34 cellular contexts compared by ENCODE assay signal in genomic region chr12:31685801-31686200, GRCh38.
"Had no signal": no experiment of that assay in that cellular context is flagged by ENCODE, and none has a peak within 500 bp of the region (broad histone marks: within the 10 kb centered on the region; RNA-seq: fewer than 3 reads in every experiment).

No MANE protein-coding gene starts in this region.

- H3K4me1 ChIP-seq: esophagus squamous epithelium, lower lobe of right lung, right lobe of liver, upper lobe of left lung, vagina had no signal

- H3K36me3 ChIP-seq: lower lobe of right lung, ovary, right lobe of liver had no signal

- H3K4me3 Mint-ChIP-seq: activated CD4-positive, alpha-beta memory T cell treated with anti-CD3 and anti-CD28 coated beads for 36 hours; activated CD4-positive, alpha-beta T cell treated with anti-CD3 and anti-CD28 coated beads, Interleukin-2, amount 10 ng/mL, durations not matched to agents 24 days and 14 days; activated naive CD4-positive, alpha-beta T cell treated with anti-CD3 and anti-CD28 coated beads, Interleukin-2, amount 50 U/mL, for 24 hours; activated naive CD8-positive, alpha-beta T cell treated with anti-CD3 and anti-CD28 coated beads, Interleukin-2, amount 50 U/mL, for 24 hours; activated T-helper 1 cell treated with anti-CD3 and anti-CD28 coated beads, Interleukin-12 subunit alpha, Interleukin-12 subunit beta, Interleukin-2, Interleukin-4 antibody, amounts not matched to agents 30 ng/mL and 10 ng/mL and 1 ng/mL, durations not matched to agents 14 hours and 24 hours and 36 hours; central memory CD8-positive, alpha-beta T cell; nephron progenitor cell; stimulated activated naive CD8-positive, alpha-beta T cell treated with anti-CD3 and anti-CD28 coated beads, Interleukin-15, amount 100 ng/mL, for 72 hours; T-helper 1 cell treated with Interleukin-12 subunit alpha and Interleukin-12 subunit beta and Interleukin-4 antibody, amounts not matched to agents 30 μg/mL and 1 μg/mL, for 36 hours had no signal

- H3K27ac Mint-ChIP-seq: activated CD4-positive, alpha-beta memory T cell treated with anti-CD3 and anti-CD28 coated beads for 36 hours; activated CD4-positive, alpha-beta T cell treated with anti-CD3 and anti-CD28 coated beads, Interleukin-2, amount 10 ng/mL, durations not matched to agents 24 days and 14 days; activated naive CD4-positive, alpha-beta T cell treated with anti-CD3 and anti-CD28 coated beads, Interleukin-2, amount 50 U/mL, for 24 hours; activated naive CD8-positive, alpha-beta T cell treated with anti-CD3 and anti-CD28 coated beads, Interleukin-2, amount 50 U/mL, for 24 hours; activated T-helper 1 cell treated with anti-CD3 and anti-CD28 coated beads, Interleukin-12 subunit alpha, Interleukin-12 subunit beta, Interleukin-2, Interleukin-4 antibody, amounts not matched to agents 30 ng/mL and 10 ng/mL and 1 ng/mL, durations not matched to agents 14 hours and 24 hours and 36 hours; nephron progenitor cell; stimulated activated naive CD8-positive, alpha-beta T cell treated with anti-CD3 and anti-CD28 coated beads, Interleukin-15, amount 100 ng/mL, for 72 hours; T-helper 1 cell treated with Interleukin-12 subunit alpha and Interleukin-12 subunit beta and Interleukin-4 antibody, amounts not matched to agents 30 μg/mL and 1 μg/mL, for 36 hours had no signal

- H3K4me3 ChIP-seq: esophagus squamous epithelium, heart right ventricle, lower lobe of right lung, ovary, right lobe of liver, upper lobe of left lung, vagina had no signal

- DNase-seq: activated CD4-positive, alpha-beta memory T cell treated with anti-CD3 and anti-CD28 coated beads for 36 hours; activated CD4-positive, CD25-positive, alpha-beta regulatory T cell treated with anti-CD3 and anti-CD28 coated beads, Interleukin-2, amount 50 U/mL, for 72 hours; activated CD8-positive, alpha-beta memory T cell treated with anti-CD3 and anti-CD28 coated beads, Interleukin-2, amount 50 U/mL, for 4 hours; activated gamma-delta T cell; activated naive CD8-positive, alpha-beta T cell treated with anti-CD3 and anti-CD28 coated beads, Interleukin-2, amount 50 U/mL, for 24 hours; activated T-cell treated with anti-CD3 and anti-CD28 coated beads, Interleukin-2, amount 50 U/mL, for 1 hour; effector CD8-positive, alpha-beta T cell; esophagus squamous epithelium; foreskin melanocyte; heart right ventricle; lower lobe of right lung; mesendoderm; nephron progenitor cell; ovary; right lobe of liver; stimulated activated CD4-positive, alpha-beta T cell treated with anti-CD3 and anti-CD28 coated beads, Interleukin-12 subunit alpha, Interleukin-12 subunit beta, amount 100 ng/mL, for 4 hours; stimulated activated CD4-positive, alpha-beta T cell treated with anti-CD3 and anti-CD28 coated beads, Interleukin-4, amount 100 ng/mL, for 1 hour; stimulated activated naive CD8-positive, alpha-beta T cell treated with anti-CD3 and anti-CD28 coated beads, Interleukin-15, amount 100 ng/mL, for 72 hours; substantia nigra; T-helper 9 cell; upper lobe of left lung had no signal

- FAIRE-seq: bronchial epithelial cell, endometrium, TTC549 had no signal

- H3K9me3 Mint-ChIP-seq: activated naive CD4-positive, alpha-beta T cell treated with anti-CD3 and anti-CD28 coated beads, Interleukin-2, amount 50 U/mL, for 24 hours had no signal

- H3K4me1 Mint-ChIP-seq: nephron progenitor cell had no signal

- ATAC-seq: activated naive CD8-positive, alpha-beta T cell treated with anti-CD3 and anti-CD28 coated beads, Interleukin-2, amount 50 U/mL, for 24 hours; heart right ventricle; left lobe of liver; lower lobe of right lung; right lobe of liver; stimulated activated naive CD8-positive, alpha-beta T cell treated with anti-CD3 and anti-CD28 coated beads, Interleukin-15, amount 100 ng/mL, for 72 hours had no signal

- H3K27ac ChIP-seq: epithelial cell of prostate, esophagus squamous epithelium, lower lobe of right lung, ovary, right lobe of liver, upper lobe of left lung, vagina, VCaP had no signal

- H3K27me3 Mint-ChIP-seq: activated CD4-positive, alpha-beta memory T cell treated with anti-CD3 and anti-CD28 coated beads for 36 hours; activated CD4-positive, alpha-beta T cell treated with anti-CD3 and anti-CD28 coated beads, Interleukin-2, amount 10 ng/mL, durations not matched to agents 24 days and 14 days; activated naive CD4-positive, alpha-beta T cell treated with anti-CD3 and anti-CD28 coated beads, Interleukin-2, amount 50 U/mL, for 24 hours; activated naive CD8-positive, alpha-beta T cell treated with anti-CD3 and anti-CD28 coated beads, Interleukin-2, amount 50 U/mL, for 24 hours; central memory CD8-positive, alpha-beta T cell; progenitor cell of endocrine pancreas; stimulated activated naive CD8-positive, alpha-beta T cell treated with anti-CD3 and anti-CD28 coated beads, Interleukin-15, amount 100 ng/mL, for 72 hours had no signal

- H3K27me3 ChIP-seq: esophagus squamous epithelium, heart right ventricle, ovary, right lobe of liver, upper lobe of left lung, vagina had no signal
